ENCODE assay signal across 8 cellular contexts in the genomic region with DNA sequence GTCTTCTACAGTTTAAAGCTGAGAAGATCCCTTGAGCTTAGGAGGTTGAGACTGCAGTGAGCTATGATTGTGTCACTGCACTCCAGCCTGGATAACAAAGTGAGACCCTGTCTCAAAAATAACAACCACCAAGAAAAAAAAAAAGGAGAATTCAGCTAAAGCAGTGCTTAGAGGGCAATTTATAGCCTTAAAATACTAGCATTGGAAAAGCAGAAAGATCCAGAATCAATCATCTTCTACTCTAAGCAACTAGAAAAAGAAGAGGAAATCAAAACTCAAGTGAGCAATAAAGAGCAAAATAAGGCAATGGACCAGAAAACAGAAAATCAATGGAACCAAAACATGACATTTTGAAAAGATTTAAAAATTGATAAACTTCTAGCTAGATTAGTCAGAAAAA. TPM values are rescaled to one million over a fixed set of nuclear protein-coding genes. Genes with fewer than 3 reads are reported as not detected.
DNase-seq lines count a peak whose midpoint lies in the region; ATAC-seq and TF ChIP-seq lines count a peak whose summit lies in the region.

No MANE protein-coding gene starts in this region.

- peak overlapping the region in 4 of 5 experiments; percentile 66 to 87 (median 86) for H3K27ac Mint-ChIP-seq in brain

- H3K9me3 ChIP-seq in right atrium auricular region (peaks cover 0 to 12% of the 10 kb centered on the region in 2 donors), muscle layer of duodenum (ENCODE audit: control insufficient read depth in 1 of 2, low read length in 2 of 2) (peaks cover 3 to 4% of the 10 kb centered on the region in 2 donors)

- TF ChIP-seq CTCF in right atrium auricular region (IDR thresholded peaks at IDR 0.05) (no peak), brain (conservative IDR thresholded peaks at IDR 0.05) (no peak)

- peaks cover 39% of the 10 kb centered on the region for H3K36me3 Mint-ChIP-seq in brain

- H3K27me3 Mint-ChIP-seq in brain: peaks cover 2% of the 10 kb centered on the region

- H3K4me3 Mint-ChIP-seq in brain: peak overlapping the region; percentile 77 to 93 (median 87)

- H3K27me3 ChIP-seq in right atrium auricular region (no peaks in the 10 kb centered on the region), muscle layer of duodenum (ENCODE audit: low read depth, low read length) (no peaks in the 10 kb centered on the region)

- H3K4me3 ChIP-seq in right atrium auricular region (peak overlapping the region; percentile 89 to 98), muscle layer of duodenum (ENCODE audit: low read depth in 1 of 2, low read length in 2 of 2) (peak overlapping the region; percentile 72 to 90)

- H3K36me3 ChIP-seq in right atrium auricular region (no peaks in the 10 kb centered on the region), muscle layer of duodenum (ENCODE audit: control insufficient read depth in 1 of 2, insufficient read depth in 2 of 2, low read length in 2 of 2) (no peaks in the 10 kb centered on the region)

- intact Hi-C loops in Right ventricle myocardium inferior (cut with DNase I): loop anchor here (5.0 kb wide), 2 partner anchors 71 to 79 kb away; partner anchors contain the start of genes SEPSECS and ZCCHC4

- peaks cover 0 to 15% of the 10 kb centered on the region in 2 donors for H3K4me1 ChIP-seq in right atrium auricular region
- H3K4me1 ChIP-seq in muscle layer of duodenum (ENCODE audit: control insufficient read depth in 1 of 2, insufficient read depth in 2 of 2, low read length in 2 of 2): peaks cover 0 to 7% of the 10 kb centered on the region in 2 donors

- peaks cover 20% of the 10 kb centered on the region for H3K4me1 Mint-ChIP-seq in brain

- H3K27ac ChIP-seq in right atrium auricular region (peak overlapping the region; percentile 98 to 99), muscle layer of duodenum (ENCODE audit: low read length) (peak overlapping the region; percentile 74)

- peaks cover 42 to 68% (median 50%) of the 10 kb centered on the region in 5 experiments for H3K9me3 Mint-ChIP-seq in brain

- DNase-seq in right atrium auricular region (ENCODE audit: low spot score): no peak
- no peak for DNase-seq in Right ventricle myocardium inferior (ENCODE audit: missing footprints)
- DNase-seq in ureter (ENCODE audit: low spot score): no peak
- no peak for DNase-seq in middle frontal gyrus (ENCODE audit: extremely low spot score, low spot score)
- no peak for DNase-seq in SIG-M5 treated with dmso at 0.1 percent for 504 hours (lab: John Stamatoyannopoulos, UW; ENCODE audit: unreplicated experiment)

- no peak for ATAC-seq in Right ventricle myocardium inferior
- no peak for ATAC-seq in GM21723 (IDR thresholded peaks at IDR 0.05; ENCODE audit: unreplicated experiment)

RNA-seq across cellular contexts. Expression of gene PI4K2B, which starts 0.6 kb away (rescaled TPM):
- total RNA-seq in right atrium auricular region (1 to 10 TPM; 2.7 to 5.0 TPM), Right ventricle myocardium inferior (1.8 TPM), ureter (12.5 TPM)
- 4.4 TPM for polyA plus RNA-seq in brain (ENCODE audit: insufficient read depth, low read depth, low replicate concordance)
